9 cellular contexts compared by ENCODE assay signal in genomic region chr10:62806246-62806645, GRCh38. TPM values are rescaled to one million over a fixed set of nuclear protein-coding genes. Genes with fewer than 3 reads are reported as not detected.
DNase-seq lines count a peak whose midpoint lies in the region; ATAC-seq and TF ChIP-seq lines count a peak whose summit lies in the region.
"Had no signal": no experiment of that assay in that cellular context is flagged by ENCODE, and none has a peak within 500 bp of the region (broad histone marks: within the 10 kb centered on the region; RNA-seq: fewer than 3 reads in every experiment).

No MANE protein-coding gene starts in this region.

- H2AFZ ChIP-seq in hepatocyte = no peak overlapping the region

- peaks cover 32% of the 10 kb centered on the region for H4K20me1 ChIP-seq in hepatocyte (ENCODE audit: insufficient read depth, poor library complexity, severe bottlenecking)

- WGBS in hepatocyte (ENCODE audit: low lambda C conversion rate, missing lambda C conversion rate) = 8% methylated on average over 1 of the region's 1 CpG

- peaks cover 37% of the 10 kb centered on the region for H3K36me3 Mint-ChIP-seq in activated CD4-positive, alpha-beta T cell treated with anti-CD3 and anti-CD28 coated beads for 36 hours (ENCODE audit: low read depth)
- H3K36me3 Mint-ChIP-seq in WTC11 = no peaks in the 10 kb centered on the region
- peaks cover 15 to 37% of the 10 kb centered on the region in 2 donors for H3K36me3 Mint-ChIP-seq in stimulated activated naive B cell treated with anti-CD40 and anti-IgM and Interleukin-4, amounts not matched to agents 10 μg/mL and 1 μg/mL and 100 μg/mL, for 72 hours

- no peak for DNase-seq in activated CD4-positive, alpha-beta T cell treated with anti-CD3 and anti-CD28 coated beads for 36 hours
- no peak for DNase-seq in activated CD4-positive, alpha-beta T cell treated with anti-CD3 and anti-CD28 coated beads, Interleukin-2, amount 50 U/mL, for 1 hour
- DNase-seq in WTC11 (ENCODE audit: low spot score) (no peak), hepatocyte (ENCODE audit: low spot score) (no peak), H4 (ENCODE audit: low spot score) (no peak), HuH-7 (ENCODE audit: low spot score) (no peak)
- DNase-seq in stimulated activated naive B cell treated with anti-CD40 and anti-IgM and Interleukin-4, amounts not matched to agents 10 μg/mL and 1 μg/mL and 100 μg/mL, for 72 hours = no peak

- no peaks in the 10 kb centered on the region for H3K9me3 ChIP-seq in hepatocyte (ENCODE audit: low read depth)

- peak overlapping the region; percentile 12 for H3K27ac Mint-ChIP-seq in activated CD4-positive, alpha-beta T cell treated with anti-CD3 and anti-CD28 coated beads for 36 hours
- no peak overlapping the region; the same call in 1 of the 2 replicates for H3K27ac Mint-ChIP-seq in WTC11
- no peak overlapping the region for H3K27ac Mint-ChIP-seq in stimulated activated naive B cell treated with anti-CD40 and anti-IgM and Interleukin-4, amounts not matched to agents 10 μg/mL and 1 μg/mL and 100 μg/mL, for 72 hours

- peak overlapping the region; percentile 95 for H3K4me2 ChIP-seq in hepatocyte

- POLR2A ChIA-PET in activated CD4-positive, alpha-beta T cell treated with anti-CD3 and anti-CD28 coated beads for 36 hours (lab: Charles Lee) = interaction anchor here (0.7 to 2.0 kb wide), 2 partner anchors 10 to 12 kb away, joined by 4 read pairs; partner anchors contain the start of gene EGR2
- POLR2A ChIA-PET in WTC11 (lab: Charles Lee) = interaction anchor here (3.6 kb wide), 1 partner anchor 10 kb away, joined by 28 read pairs; the partner anchor contains the start of gene EGR2

- peak overlapping the region; percentile 83 for H3K4me3 Mint-ChIP-seq in activated CD4-positive, alpha-beta T cell treated with anti-CD3 and anti-CD28 coated beads for 36 hours
- H3K4me3 Mint-ChIP-seq in WTC11 = peak overlapping the region; percentile 86
- peak overlapping the region; percentile 87 to 94 for H3K4me3 Mint-ChIP-seq in stimulated activated naive B cell treated with anti-CD40 and anti-IgM and Interleukin-4, amounts not matched to agents 10 μg/mL and 1 μg/mL and 100 μg/mL, for 72 hours

- H3K36me3 ChIP-seq in hepatocyte (replicated peaks; ENCODE audit: insufficient read depth, low read depth) = peaks cover 2% of the 10 kb centered on the region

- H3K27me3 ChIP-seq in hepatocyte = no peaks in the 10 kb centered on the region

- no peak for TF ChIP-seq CTCF in WTC11 (IDR thresholded peaks at IDR 0.05)
- TF ChIP-seq CTCF in hepatocyte (IDR thresholded peaks at IDR 0.05; ENCODE audit: poor library complexity) = no peak

- H3K4me3 ChIP-seq in hepatocyte = peak overlapping the region; percentile 16

- peaks cover 50% of the 10 kb centered on the region for H3K4me1 Mint-ChIP-seq in activated CD4-positive, alpha-beta T cell treated with anti-CD3 and anti-CD28 coated beads for 36 hours
- H3K4me1 Mint-ChIP-seq in WTC11 = peaks cover 38% of the 10 kb centered on the region
- H3K4me1 Mint-ChIP-seq in stimulated activated naive B cell treated with anti-CD40 and anti-IgM and Interleukin-4, amounts not matched to agents 10 μg/mL and 1 μg/mL and 100 μg/mL, for 72 hours = peaks cover 23 to 49% of the 10 kb centered on the region in 2 donors

- H3K9me2 ChIP-seq in hepatocyte (replicated peaks; ENCODE audit: insufficient read depth) = no peaks in the 10 kb centered on the region

- peaks cover 15% of the 10 kb centered on the region for H3K4me1 ChIP-seq in hepatocyte (ENCODE audit: insufficient read depth)

- no peaks in the 10 kb centered on the region for H3K9me3 Mint-ChIP-seq in activated CD4-positive, alpha-beta T cell treated with anti-CD3 and anti-CD28 coated beads for 36 hours (ENCODE audit: low read depth)
- H3K9me3 Mint-ChIP-seq in WTC11 = no peaks in the 10 kb centered on the region
- H3K9me3 Mint-ChIP-seq in stimulated activated naive B cell treated with anti-CD40 and anti-IgM and Interleukin-4, amounts not matched to agents 10 μg/mL and 1 μg/mL and 100 μg/mL, for 72 hours = no peaks in the 10 kb centered on the region

- CTCF ChIA-PET in activated CD4-positive, alpha-beta T cell treated with anti-CD3 and anti-CD28 coated beads for 36 hours (lab: Charles Lee) = interaction anchor here (0.7 to 1.4 kb wide), 8 partner anchors 9 to 198 kb away, joined by 3 to 7 read pairs (median 4); no protein-coding TSS in a partner anchor
- CTCF ChIA-PET in WTC11 (lab: Charles Lee) = interaction anchor here (0.9 to 4.3 kb wide), 2 partner anchors 11 to 196 kb away, joined by 3 to 55 read pairs; partner anchors contain the start of gene EGR2

- intact Hi-C loops in activated CD4-positive, alpha-beta T cell treated with anti-CD3 and anti-CD28 coated beads for 36 hours (cut with DNase I, micrococcal nuclease) = no loop called here

- no peak for ATAC-seq in activated CD4-positive, alpha-beta T cell treated with anti-CD3 and anti-CD28 coated beads for 36 hours
- no peak for ATAC-seq in WTC11
- no peak for ATAC-seq in stimulated activated naive B cell treated with anti-CD40 and anti-IgM and Interleukin-4, amounts not matched to agents 10 μg/mL and 1 μg/mL and 100 μg/mL, for 72 hours (replicated peaks)
- ATAC-seq in GM18858 (IDR thresholded peaks at IDR 0.05; ENCODE audit: unreplicated experiment) = no peak
- ATAC-seq: activated CD4-positive, CD25-positive, alpha-beta regulatory T cell treated with anti-CD3 and anti-CD28 coated beads, Interleukin-2, amount 50 U/mL, for 24 hours had no signal

- no peaks in the 10 kb centered on the region for H3K27me3 Mint-ChIP-seq in activated CD4-positive, alpha-beta T cell treated with anti-CD3 and anti-CD28 coated beads for 36 hours
- H3K27me3 Mint-ChIP-seq in WTC11 (ENCODE audit: low read depth) = 0 out of 2 replicates have a peak, but pooled peaks cover 1% of the 10 kb centered on the region
- H3K27me3 Mint-ChIP-seq in stimulated activated naive B cell treated with anti-CD40 and anti-IgM and Interleukin-4, amounts not matched to agents 10 μg/mL and 1 μg/mL and 100 μg/mL, for 72 hours = no peaks in the 10 kb centered on the region

- no peak overlapping the region for H3K27ac ChIP-seq in hepatocyte

- H3K79me2 ChIP-seq in hepatocyte = peaks cover 48% of the 10 kb centered on the region

TF ChIP-seq in WTC11, 78 proteins besides CTCF, POLR2A, EP300 and RAD21 (continues in another document):
- TF ChIP-seq JAZF1 (CRISPR knock-in tag; IDR thresholded peaks at IDR 0.05) = no peak
- no peak for TF ChIP-seq ZNF232 (CRISPR knock-in tag; IDR thresholded peaks at IDR 0.05)
- TF ChIP-seq NFE2L1 (CRISPR knock-in tag; IDR thresholded peaks at IDR 0.05) = no peak
- TF ChIP-seq ZBTB21 (CRISPR knock-in tag; IDR thresholded peaks at IDR 0.05; ENCODE audit: borderline replicate concordance) = no peak
- no peak for TF ChIP-seq ZNF121 (CRISPR knock-in tag; IDR thresholded peaks at IDR 0.05)
- no peak for TF ChIP-seq GRHL2 (CRISPR knock-in tag; IDR thresholded peaks at IDR 0.05; ENCODE audit: insufficient replicate concordance, severe bottlenecking)
- no peak for TF ChIP-seq HMGA2 (CRISPR knock-in tag; IDR thresholded peaks at IDR 0.05)
- no peak for TF ChIP-seq PRRX2 (CRISPR knock-in tag; IDR thresholded peaks at IDR 0.05)
- no peak for TF ChIP-seq JUN (CRISPR knock-in tag; IDR thresholded peaks at IDR 0.05)
- no peak for TF ChIP-seq ZNF671 (CRISPR knock-in tag; IDR thresholded peaks at IDR 0.05)
- TF ChIP-seq ATF3 (CRISPR knock-in tag; conservative IDR thresholded peaks at IDR 0.05) = no peak
- no peak for TF ChIP-seq NFYB (CRISPR knock-in tag; conservative IDR thresholded peaks at IDR 0.05; ENCODE audit: low read depth)
- TF ChIP-seq MLX (CRISPR knock-in tag; IDR thresholded peaks at IDR 0.05) = no peak
- TF ChIP-seq HMGXB4 (CRISPR knock-in tag; IDR thresholded peaks at IDR 0.05) = no peak
- no peak for TF ChIP-seq USF2 (CRISPR knock-in tag; IDR thresholded peaks at IDR 0.05)

RNA-seq across cellular contexts. Expression of gene ADO, which starts 1.7 kb away (rescaled TPM):
- 10 to 100 TPM; 21.5 to 23.2 TPM for total RNA-seq in activated CD4-positive, alpha-beta T cell treated with anti-CD3 and anti-CD28 coated beads for 36 hours
- total RNA-seq in WTC11 (2021) (29.3 to 30.6 TPM (median 29.8 TPM) in 3 replicates), hepatocyte (24.6 and 25.8 TPM in 2 replicates)
- polyA plus RNA-seq in hepatocyte = 5.7 and 8.9 TPM in 2 replicates
- total RNA-seq in H4 (2014; rRNA removed; shearing (Covaris generic)) = 24.0 and 24.7 TPM in 2 replicates

RNA-seq across cellular contexts. Expression of gene EGR2, which starts 9.9 kb away (rescaled TPM):
- 10 to 100 TPM; 46.0 to 53.9 TPM for total RNA-seq in activated CD4-positive, alpha-beta T cell treated with anti-CD3 and anti-CD28 coated beads for 36 hours
- total RNA-seq in WTC11 (2021) (0.92 to 1.6 TPM (median 1.6 TPM) in 3 replicates), hepatocyte (7.8 and 11.5 TPM in 2 replicates)
- polyA plus RNA-seq in hepatocyte = 10.4 and 16.1 TPM in 2 replicates
- 0.39 and 1.1 TPM in 2 replicates for total RNA-seq in H4 (2014; rRNA removed; shearing (Covaris generic))
